13 cellular contexts compared by ENCODE assay signal in the genomic region with DNA sequence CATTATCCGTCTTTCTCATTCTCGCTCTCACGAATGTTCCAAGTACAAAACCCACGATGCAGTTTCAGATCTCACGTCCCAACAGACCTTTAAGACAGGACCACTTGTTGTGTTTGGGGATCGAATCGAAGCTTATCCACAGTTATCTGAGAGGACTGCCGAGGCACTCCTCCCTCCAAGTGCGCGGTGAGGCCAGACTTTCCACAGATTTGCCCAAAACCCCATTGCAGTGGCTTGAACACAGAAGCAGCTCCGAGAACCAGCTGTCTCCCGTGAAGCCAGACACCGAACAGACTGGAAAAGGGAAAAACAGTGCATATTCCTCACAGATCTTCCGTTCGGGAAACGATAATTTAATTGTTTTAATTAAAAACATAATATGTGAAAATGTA.
"Had no signal": no experiment of that assay in that cellular context is flagged by ENCODE, and none has a peak within 500 bp of the region (broad histone marks: within the 10 kb centered on the region; RNA-seq: fewer than 3 reads in every experiment).

No MANE protein-coding gene starts in this region.

- H3K27me3 ChIP-seq: SJCRH30 had no signal

- H3K27ac ChIP-seq: SJCRH30 had no signal

- H3K27ac Mint-ChIP-seq: activated CD8-positive, alpha-beta memory T cell treated with anti-CD3 and anti-CD28 coated beads, Interleukin-2, amount 10 ng/mL, durations not matched to agents 7 days and 5 days; activated naive CD8-positive, alpha-beta T cell treated with anti-CD3 and anti-CD28 coated beads, Interleukin-2, amount 10 ng/mL, durations not matched to agents 7 days and 5 days; T-helper 2 cell treated with Interferon-gamma antibody and Interleukin-4, amounts not matched to agents 5 μg/mL and 100 μg/mL, for 36 hours had no signal

- ATAC-seq: activated CD4-positive, CD25-positive, alpha-beta regulatory T cell treated with anti-CD3 and anti-CD28 coated beads, Interleukin-2, amount 50 U/mL, for 24 hours; activated CD8-positive, alpha-beta memory T cell treated with anti-CD3 and anti-CD28 coated beads, Interleukin-2, amount 10 ng/mL, durations not matched to agents 7 days and 5 days; esophagus mucosa; left ventricle myocardium superior; stimulated activated effector memory CD8-positive, alpha-beta T cell treated with anti-CD3 and anti-CD28 coated beads, Interleukin-12 subunit alpha, Interleukin-12 subunit beta, amount 100 ng/mL, for 72 hours had no signal

- DNase-seq: activated CD4-positive, alpha-beta T cell treated with anti-CD3 and anti-CD28 coated beads, Interleukin-2, amount 50 U/mL, for 48 hours; activated CD8-positive, alpha-beta memory T cell treated with anti-CD3 and anti-CD28 coated beads, Interleukin-2, amount 10 ng/mL, durations not matched to agents 7 days and 5 days; activated naive CD8-positive, alpha-beta T cell treated with anti-CD3 and anti-CD28 coated beads, Interleukin-2, amount 10 ng/mL, durations not matched to agents 7 days and 5 days; foreskin melanocyte; left ventricle myocardium superior; midbrain; nucleus accumbens; SJCRH30; trophoblast cell had no signal

- H3K4me3 Mint-ChIP-seq: activated CD8-positive, alpha-beta memory T cell treated with anti-CD3 and anti-CD28 coated beads, Interleukin-2, amount 10 ng/mL, durations not matched to agents 7 days and 5 days; activated naive CD8-positive, alpha-beta T cell treated with anti-CD3 and anti-CD28 coated beads, Interleukin-2, amount 10 ng/mL, durations not matched to agents 7 days and 5 days; stimulated activated effector memory CD8-positive, alpha-beta T cell treated with anti-CD3 and anti-CD28 coated beads, Interleukin-12 subunit alpha, Interleukin-12 subunit beta, amount 100 ng/mL, for 72 hours; T-helper 2 cell treated with Interferon-gamma antibody and Interleukin-4, amounts not matched to agents 5 μg/mL and 100 μg/mL, for 36 hours had no signal

- H3K27me3 Mint-ChIP-seq: activated naive CD8-positive, alpha-beta T cell treated with anti-CD3 and anti-CD28 coated beads, Interleukin-2, amount 10 ng/mL, durations not matched to agents 7 days and 5 days had no signal

- H3K4me1 Mint-ChIP-seq: activated naive CD8-positive, alpha-beta T cell treated with anti-CD3 and anti-CD28 coated beads, Interleukin-2, amount 10 ng/mL, durations not matched to agents 7 days and 5 days had no signal

- H3K9me3 Mint-ChIP-seq: stimulated activated effector memory CD8-positive, alpha-beta T cell treated with anti-CD3 and anti-CD28 coated beads, Interleukin-12 subunit alpha, Interleukin-12 subunit beta, amount 100 ng/mL, for 72 hours; T-helper 2 cell treated with Interferon-gamma antibody and Interleukin-4, amounts not matched to agents 5 μg/mL and 100 μg/mL, for 36 hours had no signal

- H3K36me3 ChIP-seq: SJCRH30 had no signal

- H3K36me3 Mint-ChIP-seq: activated CD8-positive, alpha-beta memory T cell treated with anti-CD3 and anti-CD28 coated beads, Interleukin-2, amount 10 ng/mL, durations not matched to agents 7 days and 5 days; activated naive CD8-positive, alpha-beta T cell treated with anti-CD3 and anti-CD28 coated beads, Interleukin-2, amount 10 ng/mL, durations not matched to agents 7 days and 5 days had no signal

- H3K4me3 ChIP-seq: SJCRH30 had no signal

- H3K9me3 ChIP-seq: SJCRH30 had no signal

- H3K4me1 ChIP-seq: SJCRH30 had no signal
